ENCODE assay signal across 24 cellular contexts in genomic region chr9:135944444-135945252, GRCh38.
"Had no signal": no experiment of that assay in that cellular context is flagged by ENCODE, and none has a peak within 500 bp of the region (broad histone marks: within the 10 kb centered on the region; RNA-seq: fewer than 3 reads in every experiment).

No MANE protein-coding gene starts in this region.

- H3K27ac Mint-ChIP-seq: activated CD4-positive, alpha-beta memory T cell treated with anti-CD3 and anti-CD28 coated beads for 36 hours; activated naive CD4-positive, alpha-beta T cell treated with anti-CD3 and anti-CD28 coated beads for 36 hours; activated naive CD8-positive, alpha-beta T cell treated with anti-CD3 and anti-CD28 coated beads, Interleukin-2, amount 10 ng/mL, durations not matched to agents 7 days and 5 days; natural killer cell; stimulated activated effector memory CD8-positive, alpha-beta T cell treated with anti-CD3 and anti-CD28 coated beads, Interleukin-12 subunit alpha, Interleukin-12 subunit beta, amount 100 ng/mL, for 72 hours; stimulated activated naive CD8-positive, alpha-beta T cell treated with anti-CD3 and anti-CD28 coated beads, Interleukin-15, amount 100 ng/mL, for 72 hours had no signal

- H3K9me3 ChIP-seq: breast epithelium, esophagus muscularis mucosa, pancreas, right lobe of liver, tibial nerve, uterus had no signal

- H3K4me1 ChIP-seq: breast epithelium, pancreas, right lobe of liver, uterus had no signal

- H3K27ac ChIP-seq: breast epithelium, esophagus muscularis mucosa, pancreas, right lobe of liver, tibial nerve, uterus had no signal

- H3K27me3 Mint-ChIP-seq: activated CD4-positive, alpha-beta memory T cell treated with anti-CD3 and anti-CD28 coated beads for 36 hours; activated naive CD8-positive, alpha-beta T cell treated with anti-CD3 and anti-CD28 coated beads, Interleukin-2, amount 10 ng/mL, durations not matched to agents 7 days and 5 days; central memory CD8-positive, alpha-beta T cell; stimulated activated naive CD8-positive, alpha-beta T cell treated with anti-CD3 and anti-CD28 coated beads, Interleukin-15, amount 100 ng/mL, for 72 hours had no signal

- H3K4me3 ChIP-seq: breast epithelium, esophagus muscularis mucosa, pancreas, right lobe of liver, tibial nerve, uterus had no signal

- H3K9me3 Mint-ChIP-seq: activated naive CD4-positive, alpha-beta T cell treated with anti-CD3 and anti-CD28 coated beads for 36 hours; activated naive CD8-positive, alpha-beta T cell treated with anti-CD3 and anti-CD28 coated beads, Interleukin-2, amount 10 ng/mL, durations not matched to agents 7 days and 5 days; natural killer cell; stimulated activated effector memory CD8-positive, alpha-beta T cell treated with anti-CD3 and anti-CD28 coated beads, Interleukin-12 subunit alpha, Interleukin-12 subunit beta, amount 100 ng/mL, for 72 hours had no signal

- H3K36me3 ChIP-seq: uterus had no signal

- H3K4me3 Mint-ChIP-seq: activated CD4-positive, alpha-beta memory T cell treated with anti-CD3 and anti-CD28 coated beads for 36 hours; activated naive CD4-positive, alpha-beta T cell treated with anti-CD3 and anti-CD28 coated beads for 36 hours; activated naive CD8-positive, alpha-beta T cell treated with anti-CD3 and anti-CD28 coated beads, Interleukin-2, amount 10 ng/mL, durations not matched to agents 7 days and 5 days; central memory CD8-positive, alpha-beta T cell; natural killer cell; stimulated activated effector memory CD8-positive, alpha-beta T cell treated with anti-CD3 and anti-CD28 coated beads, Interleukin-12 subunit alpha, Interleukin-12 subunit beta, amount 100 ng/mL, for 72 hours; stimulated activated naive CD8-positive, alpha-beta T cell treated with anti-CD3 and anti-CD28 coated beads, Interleukin-15, amount 100 ng/mL, for 72 hours had no signal

- ATAC-seq: left ventricle myocardium superior; natural killer cell; pancreas; right lobe of liver; stimulated activated effector memory CD8-positive, alpha-beta T cell treated with anti-CD3 and anti-CD28 coated beads, Interleukin-12 subunit alpha, Interleukin-12 subunit beta, amount 100 ng/mL, for 72 hours; stimulated activated naive CD8-positive, alpha-beta T cell treated with anti-CD3 and anti-CD28 coated beads, Interleukin-15, amount 100 ng/mL, for 72 hours had no signal

- DNase-seq: activated CD4-positive, alpha-beta memory T cell treated with anti-CD3 and anti-CD28 coated beads for 36 hours; activated CD4-positive, alpha-beta T cell treated with anti-CD3 and anti-CD28 coated beads for 48 hours; activated CD4-positive, CD25-positive, alpha-beta regulatory T cell; activated naive CD4-positive, alpha-beta T cell treated with anti-CD3 and anti-CD28 coated beads for 36 hours; activated naive CD8-positive, alpha-beta T cell treated with anti-CD3 and anti-CD28 coated beads, Interleukin-2, amount 10 ng/mL, durations not matched to agents 7 days and 5 days; activated T-cell treated with anti-CD3 and anti-CD28 coated beads, Interleukin-2, amount 50 U/mL, for 48 hours; amniotic stem cell; effector memory CD4-positive, alpha-beta T cell; hippocampal formation; left ventricle myocardium superior; mammary epithelial cell; midbrain; natural killer cell; pancreas; right lobe of liver; small intestine; stimulated activated CD4-positive, alpha-beta T cell treated with anti-CD3 and anti-CD28 coated beads, Interleukin-2, amount 100 ng/mL, for 24 hours; stimulated activated naive CD8-positive, alpha-beta T cell treated with anti-CD3 and anti-CD28 coated beads, Interleukin-15, amount 100 ng/mL, for 72 hours; uterus had no signal

- H3K27me3 ChIP-seq: breast epithelium, esophagus muscularis mucosa, pancreas, right lobe of liver, tibial nerve, uterus had no signal
